ENCODE assay signal across 19 cellular contexts in the genomic region with DNA sequence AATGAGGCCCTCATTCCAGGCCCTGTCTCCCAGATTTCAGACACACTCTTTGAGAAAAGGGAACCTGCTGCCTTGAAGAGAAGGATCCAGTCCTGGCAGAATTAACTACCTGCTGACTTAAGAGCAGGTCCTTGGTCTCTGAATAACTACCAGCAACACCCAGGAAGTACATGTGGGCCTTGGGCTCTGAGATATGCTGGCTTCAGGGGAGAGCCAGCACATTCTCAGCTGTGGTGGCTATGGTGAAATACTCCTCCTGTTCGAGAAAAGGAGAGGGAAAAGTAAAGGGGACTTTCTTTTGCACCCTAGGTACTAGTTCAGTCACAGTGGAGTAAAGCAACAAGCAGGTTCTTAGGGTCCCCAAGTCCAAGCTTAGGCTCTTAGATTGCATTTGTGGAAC.
"Had no signal": no experiment of that assay in that cellular context is flagged by ENCODE, and none has a peak within 500 bp of the region (broad histone marks: within the 10 kb centered on the region; RNA-seq: fewer than 3 reads in every experiment).

No MANE protein-coding gene starts in this region.

- DNase-seq: activated CD4-positive, alpha-beta T cell treated with anti-CD3 and anti-CD28 coated beads for 1 hour; activated CD4-positive, alpha-beta T cell treated with anti-CD3 and anti-CD28 coated beads, Interleukin-2, amount 50 U/mL, for 1 hour; activated CD8-positive, alpha-beta T cell treated with anti-CD3 and anti-CD28 coated beads, Interleukin-2, amount 10 ng/mL, durations not matched to agents 7 days and 5 days; activated gamma-delta T cell treated with Interleukin-2 at 50 U/mL for 16 hours; adrenal gland; cerebellar nuclear complex; left lung; occipital lobe; retina; stimulated activated CD4-positive, alpha-beta T cell treated with anti-CD3 and anti-CD28 coated beads, Interleukin-2, amount 100 ng/mL, for 48 hours; stimulated activated CD8-positive, alpha-beta memory T cell treated with anti-CD3 and anti-CD28 coated beads, Interleukin-4, amount 100 ng/mL, for 48 hours; stimulated activated naive CD4-positive, alpha-beta T cell; T-helper 9 cell; upper lobe of left lung had no signal

- H3K27ac ChIP-seq: adrenal gland, coronary artery, left lung, testis, upper lobe of left lung had no signal

- H3K4me1 ChIP-seq: adrenal gland, left lung, testis, upper lobe of left lung had no signal

- ATAC-seq: activated CD8-positive, alpha-beta T cell treated with anti-CD3 and anti-CD28 coated beads, Interleukin-2, amount 10 ng/mL, durations not matched to agents 7 days and 5 days; left lung had no signal

- H3K27me3 ChIP-seq: adrenal gland, left lung, sigmoid colon, testis, upper lobe of left lung had no signal

- H3K4me3 ChIP-seq: adrenal gland, coronary artery, left lung, sigmoid colon, testis, upper lobe of left lung had no signal

- H3K9me3 ChIP-seq: adrenal gland, testis had no signal

- H3K36me3 ChIP-seq: adrenal gland, left lung, sigmoid colon, upper lobe of left lung had no signal

- H3K27ac Mint-ChIP-seq: activated CD8-positive, alpha-beta T cell treated with anti-CD3 and anti-CD28 coated beads, Interleukin-2, amount 10 ng/mL, durations not matched to agents 7 days and 5 days; activated naive CD8-positive, alpha-beta T cell; activated T-helper 1 cell treated with anti-CD3 and anti-CD28 coated beads, Interleukin-12 subunit alpha, Interleukin-12 subunit beta, Interleukin-2, Interleukin-4 antibody, amounts not matched to agents 30 ng/mL and 10 ng/mL and 1 ng/mL, durations not matched to agents 14 hours and 24 hours and 36 hours had no signal
